In the genomic region with DNA sequence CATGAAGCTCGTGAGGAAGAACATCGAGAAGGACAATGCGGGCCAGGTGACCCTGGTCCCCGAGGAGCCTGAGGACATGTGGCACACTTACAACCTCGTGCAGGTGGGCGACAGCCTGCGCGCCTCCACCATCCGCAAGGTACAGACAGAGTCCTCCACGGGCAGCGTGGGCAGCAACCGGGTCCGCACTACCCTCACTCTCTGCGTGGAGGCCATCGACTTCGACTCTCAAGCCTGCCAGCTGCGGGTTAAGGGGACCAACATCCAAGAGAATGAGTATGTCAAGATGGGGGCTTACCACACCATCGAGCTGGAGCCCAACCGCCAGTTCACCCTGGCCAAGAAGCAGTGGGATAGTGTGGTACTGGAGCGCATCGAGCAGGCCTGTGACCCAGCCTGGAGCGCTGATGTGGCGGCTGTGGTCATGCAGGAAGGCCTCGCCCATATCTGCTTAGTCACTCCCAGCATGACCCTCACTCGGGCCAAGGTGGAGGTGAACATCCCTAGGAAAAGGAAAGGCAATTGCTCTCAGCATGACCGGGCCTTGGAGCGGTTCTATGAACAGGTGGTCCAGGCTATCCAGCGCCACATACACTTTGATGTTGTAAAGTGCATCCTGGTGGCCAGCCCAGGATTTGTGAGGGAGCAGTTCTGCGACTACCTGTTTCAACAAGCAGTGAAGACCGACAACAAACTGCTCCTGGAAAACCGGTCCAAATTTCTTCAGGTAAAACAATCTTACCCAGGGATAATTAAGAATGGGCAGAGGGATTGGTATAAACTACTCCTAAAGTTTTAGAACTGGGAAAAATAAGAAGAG, we compare ENCODE assay signal across 8 cellular contexts. TPM values are rescaled to one million over a fixed set of nuclear protein-coding genes. Genes with fewer than 3 reads are reported as not detected.
DNase-seq lines count a peak whose midpoint lies in the region; ATAC-seq, FAIRE-seq and TF ChIP-seq lines count a peak whose summit lies in the region.

No MANE protein-coding gene starts in this region.

- H3K9me3 ChIP-seq in HAP-1 (no peaks in the 10 kb centered on the region), kidney (ENCODE audit: control insufficient read depth in 1 of 2, low read length in 2 of 2) (no peaks in the 10 kb centered on the region)

- peaks cover 20% of the 10 kb centered on the region for H3K4me1 ChIP-seq in HAP-1
- peaks cover 19 to 37% of the 10 kb centered on the region in 2 donors for H3K4me1 ChIP-seq in kidney (ENCODE audit: control insufficient read depth in 1 of 2, insufficient read depth in 1 of 2, low read depth in 1 of 2, low read length in 2 of 2)

- peak overlapping the region; percentile 98 for H3K27ac ChIP-seq in kidney (ENCODE audit: low read depth in 2 of 2, low read length in 2 of 2)

- H3K4me3 ChIP-seq in GM12875 (ENCODE audit: low read depth, low read length): peak overlapping the region; percentile 67
- peak overlapping the region; percentile 56 for H3K4me3 ChIP-seq in HAP-1
- peak overlapping the region; percentile 80 to 96 for H3K4me3 ChIP-seq in kidney (ENCODE audit: low read length in 2 of 2)

- DNase-seq in HAP-1 (ENCODE audit: low spot score in 2 of 2) (peak; percentile 47 to 72), M059J (ENCODE audit: low read depth) (peak; percentile 88), cerebellum (ENCODE audit: low spot score) (peak; percentile 33), kidney (peak; percentile 91), NCI-H774 (lab: John Stamatoyannopoulos, UW) (no peak)
- DNase-seq in stimulated activated CD4-positive, alpha-beta T cell treated with anti-CD3 and anti-CD28 coated beads, Interleukin-12 subunit alpha, Interleukin-12 subunit beta, amount 100 ng/mL, for 48 hours (ENCODE audit: low read depth in 2 of 3, low spot score in 1 of 3): peak in 2 of 3 donors; percentile 18 to 51

- H3K27me3 ChIP-seq in HAP-1 (ENCODE audit: low read depth): no peaks in the 10 kb centered on the region

- intact Hi-C loops in kidney (cut with DNase I): no loop called here

- TF ChIP-seq CTCF in GM12875 (IDR thresholded peaks at IDR 0.05; ENCODE audit: borderline replicate concordance, insufficient read depth, low read depth, low read length): no peak
- TF ChIP-seq CTCF in kidney (IDR thresholded peaks at IDR 0.05; ENCODE audit: borderline replicate concordance, extremely low read depth, insufficient read depth): no peak

- ATAC-seq in activated CD4-positive, CD25-positive, alpha-beta regulatory T cell treated with anti-CD3 and anti-CD28 coated beads, Interleukin-2, amount 50 U/mL, for 24 hours: peak; percentile 71 to 72

- in situ Hi-C loops in HAP-1 (cut with MboI; ENCODE audit: low sequenced_read_pairs): no loop called here

- H3K36me3 ChIP-seq in HAP-1 (replicated peaks) (peaks cover 10% of the 10 kb centered on the region), kidney (ENCODE audit: control insufficient read depth in 1 of 2, insufficient read depth in 2 of 2, low read length in 2 of 2) (peaks cover 3 to 16% of the 10 kb centered on the region in 2 donors)

- H3K9ac ChIP-seq in kidney (ENCODE audit: low read length in 2 of 2): peak overlapping the region; percentile 79 to 93

- no peak for FAIRE-seq in kidney (lab: Jason Lieb, UNC)

RNA-seq across cellular contexts. Expression of gene ITGA1, which starts 12.9 kb away (rescaled TPM):
- 34.2 and 36.6 TPM in 2 replicates for total RNA-seq in M059J (2014; rRNA removed; shearing (Covaris generic))
- total RNA-seq in cerebellum (13.2 TPM), kidney (65.6 TPM)
- polyA plus RNA-seq in kidney (ENCODE audit: insufficient read depth, low read depth, low replicate concordance): 13.3 TPM

RNA-seq across cellular contexts. Expression of gene PELO, which starts 12.9 kb away (rescaled TPM):
- total RNA-seq in M059J (2014; rRNA removed; shearing (Covaris generic)): 27.8 and 33.8 TPM in 2 replicates
- total RNA-seq in cerebellum (18.5 TPM), kidney (38.7 TPM)
- polyA plus RNA-seq in kidney (ENCODE audit: insufficient read depth, low read depth, low replicate concordance): 29.6 TPM
